In genomic region chr1:92537333-92537884, GRCh38 we compare ENCODE assay signal across 1 cellular context.
TF ChIP-seq lines count a peak whose summit lies in the region.

No MANE protein-coding gene starts in this region.

TF ChIP-seq in K562, 482 proteins besides CTCF, POLR2A, EP300 and RAD21 (continued from another document):
- TF ChIP-seq RNF2 (IDR thresholded peaks at IDR 0.05) (no peak), ADNP (tag; IDR thresholded peaks at IDR 0.05) (peak; percentile 35; the same call in 1 of the 2 replicates), ID3 (CRISPR knock-in tag; IDR thresholded peaks at IDR 0.05) (no peak), ID3 (tag; IDR thresholded peaks at IDR 0.05) (no peak), FOSL1 (tag; conservative IDR thresholded peaks at IDR 0.05) (peak; percentile 55; the same call in 1 of the 2 replicates)
